ENCODE assay signal across 11 cellular contexts in genomic region chr3:40741729-40742128, GRCh38.
DNase-seq lines count a peak whose midpoint lies in the region; ATAC-seq and TF ChIP-seq lines count a peak whose summit lies in the region.
"Had no signal": no experiment of that assay in that cellular context is flagged by ENCODE, and none has a peak within 500 bp of the region (broad histone marks: within the 10 kb centered on the region; RNA-seq: fewer than 3 reads in every experiment).

No MANE protein-coding gene starts in this region.

- H4K20me1 ChIP-seq in PC-3 (ENCODE audit: low read length) = no peaks in the 10 kb centered on the region

- no peaks in the 10 kb centered on the region for H3K79me2 ChIP-seq in PC-3 (ENCODE audit: low read length)

- H3F3A ChIP-seq in PC-3 (ENCODE audit: low read length, unreplicated experiment) = no peaks in the 10 kb centered on the region

- CTCF ChIA-PET in PC-3 (lab: Charles Lee) = no interaction called here

- TF ChIP-seq CTCF in nephron (IDR thresholded peaks at IDR 0.05; ENCODE audit: unreplicated experiment in 3 of 3) (no peak), osteocyte (IDR thresholded peaks at IDR 0.05) (no peak), PC-3 (conservative IDR thresholded peaks at IDR 0.05; ENCODE audit: low read depth, low read length) (no peak), CD14-positive monocyte (IDR thresholded peaks at IDR 0.05) (no peak)

- no peaks in the 10 kb centered on the region for H3K9me2 ChIP-seq in PC-3 (replicated peaks; ENCODE audit: low read length)

- no peak for ATAC-seq in HG02623 (IDR thresholded peaks at IDR 0.05; ENCODE audit: unreplicated experiment)
- no peak for ATAC-seq in PC-3
- ATAC-seq: Panc1 had no signal

- H3K36me3 ChIP-seq in PC-3 (ENCODE audit: low read depth, low read length) = no peaks in the 10 kb centered on the region
- H3K36me3 ChIP-seq: ascending aorta, neutrophil had no signal

- no peak overlapping the region for H2AFZ ChIP-seq in PC-3 (ENCODE audit: low read length)

- peak overlapping the region in 2 of 3 experiments; percentile 10 to 37 for H3K27ac Mint-ChIP-seq in nephron
- H3K27ac Mint-ChIP-seq in osteocyte (ENCODE audit: unreplicated experiment) = no peak overlapping the region
- peak overlapping the region in 2 of 7 donors; percentile 11 to 16 for H3K27ac Mint-ChIP-seq in CD14-positive monocyte

- intact Hi-C loops in PC-3 (cut with micrococcal nuclease) = no loop called here
- intact Hi-C loops in CD14-positive monocyte (cut with micrococcal nuclease) = no loop called here

- DNase-seq in COLO668 (lab: John Stamatoyannopoulos, UW; ENCODE audit: unreplicated experiment) (peak; percentile 25), MV-4-11 (lab: John Stamatoyannopoulos, UW) (peak; percentile 82), dermis blood vessel endothelial cell (peak; percentile 61), osteocyte (ENCODE audit: extremely low spot score, unreplicated experiment) (no peak), PC-3 (no peak), CD14-positive monocyte (ENCODE audit: low spot score) (no peak)

- H3K4me3 ChIP-seq in PC-3 (ENCODE audit: low read length) = no peak overlapping the region
- H3K4me3 ChIP-seq: ascending aorta had no signal

- BruUV-seq in PC-3 (replicated peaks; lab: Mats Ljungman, UMichigan) = no TSS peak

- H3K9me3 Mint-ChIP-seq in nephron = no peaks in the 10 kb centered on the region
- no peaks in the 10 kb centered on the region for H3K9me3 Mint-ChIP-seq in osteocyte (ENCODE audit: unreplicated experiment)
- no peaks in the 10 kb centered on the region for H3K9me3 Mint-ChIP-seq in CD14-positive monocyte

- H3K36me3 Mint-ChIP-seq in nephron (ENCODE audit: low read depth) = no peaks in the 10 kb centered on the region
- no peaks in the 10 kb centered on the region for H3K36me3 Mint-ChIP-seq in osteocyte (ENCODE audit: unreplicated experiment)
- H3K36me3 Mint-ChIP-seq in CD14-positive monocyte = no peaks in the 10 kb centered on the region

- H3K4me3 Mint-ChIP-seq in nephron = no peak overlapping the region
- no peak overlapping the region for H3K4me3 Mint-ChIP-seq in osteocyte (ENCODE audit: unreplicated experiment)
- no peak overlapping the region for H3K4me3 Mint-ChIP-seq in CD14-positive monocyte

- H3K27me3 Mint-ChIP-seq in nephron (ENCODE audit: low read depth) = peaks cover under 1% of the 10 kb centered on the region
- H3K27me3 Mint-ChIP-seq in osteocyte (ENCODE audit: unreplicated experiment) = peaks cover 2% of the 10 kb centered on the region
- no peaks in the 10 kb centered on the region for H3K27me3 Mint-ChIP-seq in CD14-positive monocyte (ENCODE audit: low read depth in 3 of 3)

- no peak overlapping the region for H3K27ac ChIP-seq in PC-3 (ENCODE audit: low read length)
- H3K27ac ChIP-seq: ascending aorta, neutrophil had no signal

- POLR2A ChIA-PET in PC-3 (lab: Charles Lee; ENCODE audit: unreplicated experiment) = no interaction called here

- H3K4me2 ChIP-seq in PC-3 (ENCODE audit: low read length) = no peak overlapping the region

- H3K4me1 Mint-ChIP-seq in nephron = peaks cover 21% of the 10 kb centered on the region
- no peaks in the 10 kb centered on the region for H3K4me1 Mint-ChIP-seq in osteocyte (ENCODE audit: unreplicated experiment)
- H3K4me1 Mint-ChIP-seq in CD14-positive monocyte = peaks cover 7% of the 10 kb centered on the region

- H3K27me3 ChIP-seq in PC-3 (ENCODE audit: low read length) = peaks cover 18% of the 10 kb centered on the region
- H3K27me3 ChIP-seq: ascending aorta, neutrophil had no signal

- no peak overlapping the region for H3K9ac ChIP-seq in PC-3 (ENCODE audit: low read length)

- H3K9me3 ChIP-seq in PC-3 (ENCODE audit: low read length) = no peaks in the 10 kb centered on the region
- H3K9me3 ChIP-seq: ascending aorta, neutrophil had no signal

- H3K4me1 ChIP-seq in PC-3 (ENCODE audit: insufficient read depth, low read length) = no peaks in the 10 kb centered on the region
- H3K4me1 ChIP-seq: ascending aorta had no signal

Comparison
In these comparisons a context has a peak if more than half of its experiments do, and no peak if none do; other contexts are left out.
1. DNase-seq: peak in COLO668 (single experiment), MV-4-11 (single experiment) and dermis blood vessel endothelial cell (single experiment); none in osteocyte (single experiment), PC-3 (single experiment) and CD14-positive monocyte (single experiment).